ENCODE assay signal across 18 cellular contexts in the genomic region with DNA sequence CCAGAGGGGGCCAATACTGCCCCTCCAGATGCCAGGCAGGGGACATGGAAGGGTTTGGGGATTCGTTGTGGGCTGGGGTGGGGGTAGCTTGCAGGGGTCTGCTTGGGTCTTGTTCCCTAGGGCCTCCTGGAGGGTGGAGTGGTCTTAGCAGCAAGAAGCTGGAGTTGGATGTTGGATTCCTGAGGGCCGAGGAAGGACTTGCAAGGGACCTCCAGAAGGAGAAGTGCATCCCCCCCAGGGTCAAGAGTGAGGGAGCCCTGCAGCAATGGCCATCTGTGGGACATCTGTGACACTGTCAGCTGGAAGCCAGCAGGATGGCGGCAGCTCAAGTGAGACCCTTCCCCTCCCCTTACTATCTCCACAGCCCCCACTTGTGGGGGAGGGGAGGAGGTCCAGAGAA. TPM values are rescaled to one million over a fixed set of nuclear protein-coding genes. Genes with fewer than 3 reads are reported as not detected.
"Had no signal": no experiment of that assay in that cellular context is flagged by ENCODE, and none has a peak within 500 bp of the region (broad histone marks: within the 10 kb centered on the region; RNA-seq: fewer than 3 reads in every experiment).

No MANE protein-coding gene starts in this region.

- FAIRE-seq: islet of Langerhans had no signal

- H3K4me3 Mint-ChIP-seq: activated CD4-positive, alpha-beta T cell treated with anti-CD3 and anti-CD28 coated beads, Interleukin-2, amount 10 ng/mL, durations not matched to agents 24 days and 14 days; activated CD8-positive, alpha-beta T cell treated with anti-CD3 and anti-CD28 coated beads for 36 hours; activated T-cell treated with anti-CD3 and anti-CD28 coated beads, Interleukin-2, amount 50 U/mL, for 24 hours; mesothelial cell of epicardium had no signal

- ATAC-seq: activated CD8-positive, alpha-beta T cell treated with anti-CD3 and anti-CD28 coated beads for 36 hours; left colon had no signal

- H3K79me2 ChIP-seq: hepatocyte had no signal

- H3K27me3 ChIP-seq: hepatocyte, stomach had no signal

- H3K9me3 Mint-ChIP-seq: activated CD4-positive, alpha-beta T cell treated with anti-CD3 and anti-CD28 coated beads, Interleukin-2, amount 10 ng/mL, durations not matched to agents 24 days and 14 days; activated CD8-positive, alpha-beta T cell treated with anti-CD3 and anti-CD28 coated beads for 36 hours had no signal

- H3K36me3 Mint-ChIP-seq: mesothelial cell of epicardium had no signal

- H3K4me3 ChIP-seq: hepatocyte, lung, stomach had no signal

- H3K27ac ChIP-seq: hepatocyte had no signal

- H3K4me2 ChIP-seq: hepatocyte had no signal

- H3K27ac Mint-ChIP-seq: activated CD4-positive, alpha-beta T cell treated with anti-CD3 and anti-CD28 coated beads, Interleukin-2, amount 10 ng/mL, durations not matched to agents 24 days and 14 days; activated CD8-positive, alpha-beta T cell treated with anti-CD3 and anti-CD28 coated beads for 36 hours; activated T-cell treated with anti-CD3 and anti-CD28 coated beads, Interleukin-2, amount 50 U/mL, for 24 hours; mesothelial cell of epicardium; progenitor cell of endocrine pancreas had no signal

- H3K36me3 ChIP-seq: stomach had no signal

- DNase-seq: activated CD4-positive, alpha-beta T cell treated with anti-CD3 and anti-CD28 coated beads, Interleukin-2, amount 10 ng/mL, durations not matched to agents 24 days and 14 days; activated CD4-positive, CD25-positive, alpha-beta regulatory T cell; activated CD8-positive, alpha-beta T cell treated with anti-CD3 and anti-CD28 coated beads for 36 hours; activated naive CD4-positive, alpha-beta T cell treated with anti-CD3 and anti-CD28 coated beads, Interleukin-2, amount 50 U/mL, for 16 hours; activated T-cell treated with anti-CD3 and anti-CD28 coated beads, Interleukin-2, amount 50 U/mL, for 24 hours; aorta; effector CD4-positive, alpha-beta T cell; left colon; stimulated activated CD4-positive, alpha-beta T cell treated with anti-CD3 and anti-CD28 coated beads, Interleukin-4, amount 100 ng/mL, for 1 hour; stomach had no signal

- H2AFZ ChIP-seq: hepatocyte had no signal

- H3K9me3 ChIP-seq: stomach had no signal

RNA-seq across cellular contexts. Expression of a gene that starts 25.4 kb away (rescaled TPM):
- total RNA-seq: activated CD4-positive, alpha-beta T cell treated with anti-CD3 and anti-CD28 coated beads, Interleukin-2, amount 10 ng/mL, durations not matched to agents 24 days and 14 days; activated CD8-positive, alpha-beta T cell treated with anti-CD3 and anti-CD28 coated beads for 36 hours; mesothelial cell of epicardium; progenitor cell of endocrine pancreas; skeletal muscle tissue; temporal lobe had no signal
- polyA plus RNA-seq: neural cell had no signal

RNA-seq across cellular contexts. Expression of a gene that starts 55.9 kb away (rescaled TPM):
- total RNA-seq: temporal lobe had no signal
- polyA plus RNA-seq: neural cell had no signal
